26 cellular contexts compared by ENCODE assay signal in genomic region chr2:200351815-200352214, GRCh38. TPM values are rescaled to one million over a fixed set of nuclear protein-coding genes. Genes with fewer than 3 reads are reported as not detected.
DNase-seq lines count a peak whose midpoint lies in the region; ATAC-seq and TF ChIP-seq lines count a peak whose summit lies in the region.
"Had no signal": no experiment of that assay in that cellular context is flagged by ENCODE, and none has a peak within 500 bp of the region (broad histone marks: within the 10 kb centered on the region; RNA-seq: fewer than 3 reads in every experiment).

No MANE protein-coding gene starts in this region.

- H3K79me2 ChIP-seq in GM23338 (replicated peaks; ENCODE audit: insufficient read depth) (peaks cover 98% of the 10 kb centered on the region), neural progenitor cell (ENCODE audit: low read depth) (peaks cover 6% of the 10 kb centered on the region)

- H3K4me3 Mint-ChIP-seq in GM23338 (no peak overlapping the region), neural progenitor cell (no peak overlapping the region)
- H3K4me3 Mint-ChIP-seq: activated CD4-positive, alpha-beta memory T cell treated with anti-CD3 and anti-CD28 coated beads, Interleukin-2, amount 10 ng/mL, durations not matched to agents 7 days and 5 days; dendritic cell treated with granulocyte-macrophage colony-stimulating factor and Interleukin-4, amounts not matched to agents 40 ng/mL and 50 ng/mL, for 4 days had no signal

- no peak for TF ChIP-seq POLR2A in tibial nerve (IDR thresholded peaks at IDR 0.05)

- DNase-seq in GM23338 (ENCODE audit: low spot score) (no peak), LNCaP clone FGC (ENCODE audit: low read depth) (peak; percentile 43), neural progenitor cell (ENCODE audit: low spot score) (no peak), tibial nerve (ENCODE audit: low spot score in 2 of 2) (no peak), iPS-NIHi11 (ENCODE audit: low spot score) (no peak)
- DNase-seq in activated CD4-positive, alpha-beta T cell treated with anti-CD3 and anti-CD28 coated beads for 48 hours: no peak
- DNase-seq: activated CD4-positive, alpha-beta memory T cell treated with anti-CD3 and anti-CD28 coated beads, Interleukin-2, amount 10 ng/mL, durations not matched to agents 7 days and 5 days; activated CD4-positive, CD25-positive, alpha-beta regulatory T cell; activated gamma-delta T cell; activated T-cell treated with anti-CD3 and anti-CD28 coated beads for 4 hours; GOT3; heart left ventricle; KBM-7; MV-4-11; NCI-H1930; NCI-H446; nucleus accumbens; Right ventricle myocardium superior; stomach; T1000; upper lobe of left lung had no signal

- no peaks in the 10 kb centered on the region; the same call in 2 of the 3 replicates for H3K9me3 Mint-ChIP-seq in GM23338
- H3K9me3 Mint-ChIP-seq in neural progenitor cell: no peaks in the 10 kb centered on the region
- H3K9me3 Mint-ChIP-seq: activated CD4-positive, alpha-beta memory T cell treated with anti-CD3 and anti-CD28 coated beads, Interleukin-2, amount 10 ng/mL, durations not matched to agents 7 days and 5 days; dendritic cell treated with granulocyte-macrophage colony-stimulating factor and Interleukin-4, amounts not matched to agents 40 ng/mL and 50 ng/mL, for 4 days had no signal

- TF ChIP-seq CTCF in GM23338 (conservative IDR thresholded peaks at IDR 0.05; ENCODE audit: low read depth in 2 of 2) (no peak), LNCaP clone FGC (IDR thresholded peaks at IDR 0.05; ENCODE audit: control insufficient read depth, extremely low read depth, insufficient read depth) (no peak), neural progenitor cell (IDR thresholded peaks at IDR 0.05) (no peak), tibial nerve (IDR thresholded peaks at IDR 0.05) (no peak)

- H4K20me1 ChIP-seq in GM23338 (replicated peaks; ENCODE audit: insufficient read depth) (no peaks in the 10 kb centered on the region), neural progenitor cell (ENCODE audit: low read depth) (no peaks in the 10 kb centered on the region)

- no peaks in the 10 kb centered on the region for H3F3A ChIP-seq in GM23338 (replicated peaks; ENCODE audit: low read depth)
- peaks cover 21% of the 10 kb centered on the region for H3F3A ChIP-seq in neural progenitor cell (ENCODE audit: low read depth)

- ATAC-seq in GM23338: no peak
- ATAC-seq in GM18519 (IDR thresholded peaks at IDR 0.05; ENCODE audit: low FRiP score, unreplicated experiment): no peak
- ATAC-seq: heart left ventricle had no signal

- WGBS in ectodermal cell, 2 experiments: 75 to 77% methylated on average over 2 of the region's 2 CpGs
- WGBS in tibial nerve, 2 donors: 78 to 81% methylated on average over 2 of the region's 2 CpGs

- H3K27ac ChIP-seq in GM23338 (ENCODE audit: low read depth) (peak overlapping the region; percentile 32; the same call in 1 of the 2 replicates), ectodermal cell (ENCODE audit: insufficient read depth, low read depth, low read length, poor library complexity, severe bottlenecking) (peak overlapping the region; percentile 12), neural progenitor cell (no peak overlapping the region), tibial nerve (no peak overlapping the region)
- H3K27ac ChIP-seq: BLaER1 treated with 17β-estradiol and CSF1 and Interleukin-3, amounts not matched to agents 10 nM and 100 nM; right atrium auricular region had no signal

- H3K4me3 ChIP-seq in GM23338: no peak overlapping the region
- peak overlapping the region; percentile 9; the same call in 1 of the 2 replicates for H3K4me3 ChIP-seq in LNCaP clone FGC (ENCODE audit: low read depth, low read length)
- no peak overlapping the region for H3K4me3 ChIP-seq in ectodermal cell (ENCODE audit: insufficient read depth, low read depth, low read length)
- H3K4me3 ChIP-seq in neural progenitor cell: no peak overlapping the region
- H3K4me3 ChIP-seq in tibial nerve: no peak overlapping the region
- H3K4me3 ChIP-seq: BLaER1 treated with 17β-estradiol and CSF1 and Interleukin-3, amounts not matched to agents 10 nM and 100 nM; heart left ventricle; right atrium auricular region; stomach; upper lobe of left lung had no signal

- H3K4me2 ChIP-seq in GM23338: no peak overlapping the region
- peak overlapping the region; percentile 73 for H3K4me2 ChIP-seq in neural progenitor cell
- H3K4me2 ChIP-seq: BLaER1 treated with 17β-estradiol and CSF1 and Interleukin-3, amounts not matched to agents 10 nM and 100 nM had no signal

- no peak overlapping the region for H2AFZ ChIP-seq in GM23338
- H2AFZ ChIP-seq in neural progenitor cell (replicated peaks): no peak overlapping the region

- H3K27ac Mint-ChIP-seq in GM23338 (0 out of 2 replicates have a peak overlapping the region, but pooled peaks have one; percentile 26), neural progenitor cell (peak overlapping the region; percentile 16)
- H3K27ac Mint-ChIP-seq: activated CD4-positive, alpha-beta memory T cell treated with anti-CD3 and anti-CD28 coated beads, Interleukin-2, amount 10 ng/mL, durations not matched to agents 7 days and 5 days; dendritic cell treated with granulocyte-macrophage colony-stimulating factor and Interleukin-4, amounts not matched to agents 40 ng/mL and 50 ng/mL, for 4 days had no signal

- peaks cover 6% of the 10 kb centered on the region for H3K27me3 Mint-ChIP-seq in GM23338 (ENCODE audit: insufficient read depth, low read depth, poor library complexity)
- H3K27me3 Mint-ChIP-seq in neural progenitor cell (ENCODE audit: insufficient read depth, low read depth): peaks cover 2% of the 10 kb centered on the region
- H3K27me3 Mint-ChIP-seq: activated CD4-positive, alpha-beta memory T cell treated with anti-CD3 and anti-CD28 coated beads, Interleukin-2, amount 10 ng/mL, durations not matched to agents 7 days and 5 days; dendritic cell treated with granulocyte-macrophage colony-stimulating factor and Interleukin-4, amounts not matched to agents 40 ng/mL and 50 ng/mL, for 4 days had no signal

- H3K36me3 ChIP-seq in GM23338 (ENCODE audit: insufficient read depth) (no peaks in the 10 kb centered on the region), ectodermal cell (ENCODE audit: control insufficient read depth, insufficient read depth, low read length) (no peaks in the 10 kb centered on the region), neural progenitor cell (no peaks in the 10 kb centered on the region), tibial nerve (no peaks in the 10 kb centered on the region)
- H3K36me3 ChIP-seq: heart left ventricle, right atrium auricular region, stomach, upper lobe of left lung had no signal

- no peaks in the 10 kb centered on the region for H3K9me2 ChIP-seq in GM23338 (ENCODE audit: insufficient read depth)

- H3K4me1 Mint-ChIP-seq in GM23338 (peaks cover 72% of the 10 kb centered on the region), neural progenitor cell (peaks cover 56% of the 10 kb centered on the region)
- H3K4me1 Mint-ChIP-seq: activated CD4-positive, alpha-beta memory T cell treated with anti-CD3 and anti-CD28 coated beads, Interleukin-2, amount 10 ng/mL, durations not matched to agents 7 days and 5 days had no signal

- peaks cover 41% of the 10 kb centered on the region for H3K36me3 Mint-ChIP-seq in GM23338 (ENCODE audit: low read depth)
- H3K36me3 Mint-ChIP-seq in neural progenitor cell: peaks cover 12% of the 10 kb centered on the region

- H3K9ac ChIP-seq in neural progenitor cell: no peak overlapping the region
- H3K9ac ChIP-seq: BLaER1 treated with 17β-estradiol and CSF1 and Interleukin-3, amounts not matched to agents 10 nM and 100 nM had no signal

- H3K27me3 ChIP-seq in GM23338 (ENCODE audit: insufficient read depth) (no peaks in the 10 kb centered on the region), ectodermal cell (ENCODE audit: control insufficient read depth, insufficient read depth, low read length, poor library complexity, severe bottlenecking) (no peaks in the 10 kb centered on the region), neural progenitor cell (no peaks in the 10 kb centered on the region), tibial nerve (no peaks in the 10 kb centered on the region)
- H3K27me3 ChIP-seq: BLaER1 treated with 17β-estradiol and CSF1 and Interleukin-3, amounts not matched to agents 10 nM and 100 nM; heart left ventricle; right atrium auricular region; stomach; upper lobe of left lung had no signal

- TF ChIP-seq EP300 in tibial nerve (IDR thresholded peaks at IDR 0.05): no peak

- H3K9me3 ChIP-seq in ectodermal cell (ENCODE audit: control insufficient read depth, low read length): no peaks in the 10 kb centered on the region
- no peaks in the 10 kb centered on the region for H3K9me3 ChIP-seq in neural progenitor cell (ENCODE audit: low read depth)
- no peaks in the 10 kb centered on the region for H3K9me3 ChIP-seq in tibial nerve
- H3K9me3 ChIP-seq: BLaER1 treated with 17β-estradiol and CSF1 and Interleukin-3, amounts not matched to agents 10 nM and 100 nM; heart left ventricle; right atrium auricular region; stomach; upper lobe of left lung had no signal

- H3K4me1 ChIP-seq in GM23338 (ENCODE audit: insufficient read depth): peaks cover 60% of the 10 kb centered on the region
- peaks cover 26% of the 10 kb centered on the region for H3K4me1 ChIP-seq in ectodermal cell (ENCODE audit: control insufficient read depth, insufficient read depth, low read length)
- peaks cover 39% of the 10 kb centered on the region for H3K4me1 ChIP-seq in neural progenitor cell
- peaks cover 0 to 70% (median 8%) of the 10 kb centered on the region in 4 donors for H3K4me1 ChIP-seq in tibial nerve

TF ChIP-seq in GM23338, 12 proteins besides CTCF, POLR2A, EP300 and RAD21 (continues in another document):
- TF ChIP-seq EZH2phosphoT487 (IDR thresholded peaks at IDR 0.05; ENCODE audit: unreplicated experiment) (no peak), ETS1 (IDR thresholded peaks at IDR 0.05) (no peak), STAT1 (IDR thresholded peaks at IDR 0.05; ENCODE audit: unreplicated experiment) (no peak)

RNA-seq across cellular contexts. Expression of gene SPATS2L, which starts 45.3 kb away (rescaled TPM):
- 118 and 146 TPM in 2 replicates for total RNA-seq in GM23338 (2014; rRNA removed; shearing (Covaris generic))
- polyA plus RNA-seq in GM23338 (2016; fragmentation: Nextera tagmentation; extraction: Ambion mirVana): 154 and 263 TPM in 2 replicates
- polyA plus RNA-seq in ectodermal cell (2013, experiment 1 of 4): 32.1 TPM
- 38.7 TPM for polyA plus RNA-seq in ectodermal cell (2013, experiment 2 of 4)
- polyA plus RNA-seq in ectodermal cell (2013, experiment 3 of 4): 26.7 TPM
- 35.2 TPM for polyA plus RNA-seq in ectodermal cell (2013, experiment 4 of 4)
- total RNA-seq in neural progenitor cell (ENCODE audit: low replicate concordance) (18.5 and 29.1 TPM in 2 replicates), tibial nerve (10 to 100 TPM; 50.9 to 74.1 (median 57.2) TPM)

Comparison
In these comparisons a context has a peak if more than half of its experiments do, and no peak if none do; other contexts are left out.
1. H3K27ac ChIP-seq: peak in GM23338 (single experiment) and ectodermal cell (single experiment); none in neural progenitor cell (single experiment) and tibial nerve (0 of 4).